ENCODE assay signal across 9 cellular contexts in the genomic region with DNA sequence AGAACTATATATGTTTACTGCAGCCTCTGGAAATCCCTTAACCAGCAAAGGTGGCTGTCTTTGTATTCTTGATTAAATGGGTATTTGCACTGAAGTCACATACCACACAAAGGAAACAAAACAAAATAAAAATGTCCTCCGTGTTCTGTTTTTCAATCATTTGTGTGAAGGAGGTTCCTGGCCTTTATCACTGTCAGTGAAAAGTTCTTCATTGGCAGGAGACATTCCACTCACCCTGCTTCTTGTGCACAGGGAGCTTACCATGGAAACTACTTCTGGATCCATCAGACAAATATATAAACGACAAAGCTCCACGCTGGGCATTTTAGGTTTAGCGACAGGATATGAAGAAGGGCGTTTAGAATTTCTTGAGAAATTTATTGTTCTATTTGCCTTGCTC. TPM values are rescaled to one million over a fixed set of nuclear protein-coding genes. Genes with fewer than 3 reads are reported as not detected.
"Had no signal": no experiment of that assay in that cellular context is flagged by ENCODE, and none has a peak within 500 bp of the region (broad histone marks: within the 10 kb centered on the region; RNA-seq: fewer than 3 reads in every experiment).

No MANE protein-coding gene starts in this region.

- H3K4me3 Mint-ChIP-seq: H9, HFFc6 had no signal

- H3K9me3 ChIP-seq: HAP-1 had no signal

- H3K4me3 ChIP-seq: GM23248, HAP-1 had no signal

- H3K9me3 Mint-ChIP-seq: HFFc6 had no signal

- H3K27ac ChIP-seq: GM23248 had no signal

- DNase-seq: GM23248, GOT3, H7, H9, HCEC 1CT, HFFc6 had no signal

- H2AFZ ChIP-seq: GM23248 had no signal

- H3K27ac Mint-ChIP-seq: H9, HFFc6 had no signal

- FAIRE-seq: H54 had no signal

- H3K36me3 ChIP-seq: HAP-1 had no signal

- ATAC-seq: HCT116 had no signal

- H3K9ac ChIP-seq: GM23248 had no signal

RNA-seq across cellular contexts. Expression of gene NKX2-8, which starts 5.7 kb away (rescaled TPM):
- total RNA-seq: GM23248, H7, H9, HFFc6 had no signal
- polyA plus RNA-seq: GM23248 had no signal
